9 cellular contexts compared by ENCODE assay signal in genomic region chr15:78061963-78062427, GRCh38. TPM values are rescaled to one million over a fixed set of nuclear protein-coding genes. Genes with fewer than 3 reads are reported as not detected.
DNase-seq lines count a peak whose midpoint lies in the region; ATAC-seq and TF ChIP-seq lines count a peak whose summit lies in the region.
"Had no signal": no experiment of that assay in that cellular context is flagged by ENCODE, and none has a peak within 500 bp of the region (broad histone marks: within the 10 kb centered on the region; RNA-seq: fewer than 3 reads in every experiment).

No MANE protein-coding gene starts in this region.

- peaks cover 53% of the 10 kb centered on the region for H3K4me1 Mint-ChIP-seq in activated T-helper 17 cell treated with anti-CD3 and anti-CD28 coated beads, Interleukin-2, amount 50 U/mL, for 72 hours

- 8 to 20% (median 10%) methylated on average over 6 of the region's 6 CpGs for WGBS in heart left ventricle, 4 donors

- peaks cover 8 to 99% (median 63%) of the 10 kb centered on the region in 12 donors for H3K4me1 ChIP-seq in heart left ventricle
- H3K4me1 ChIP-seq in subcutaneous abdominal adipose tissue (ENCODE audit: control insufficient read depth in 5 of 5, insufficient read depth in 5 of 5, low read length in 5 of 5) = peaks cover 20 to 95% (median 86%) of the 10 kb centered on the region in 5 donors

- TF ChIP-seq CTCF in heart left ventricle (IDR thresholded peaks at IDR 0.05) = no peak

- ATAC-seq in heart left ventricle = peak in 1 of 4 donors; percentile 50
- no peak for ATAC-seq in Right ventricle myocardium superior (ENCODE audit: poor library complexity)
- ATAC-seq in activated T-helper 17 cell treated with anti-CD3 and anti-CD28 coated beads, Interleukin-2, amount 50 U/mL, for 72 hours (replicated peaks) = peak; percentile 46
- no peak for ATAC-seq in GM18858 (IDR thresholded peaks at IDR 0.05; ENCODE audit: unreplicated experiment)
- ATAC-seq in HG02981 (IDR thresholded peaks at IDR 0.05; ENCODE audit: unreplicated experiment) = no peak

- H3K27ac Mint-ChIP-seq in activated T-helper 17 cell treated with anti-CD3 and anti-CD28 coated beads, Interleukin-2, amount 50 U/mL, for 72 hours = peak overlapping the region; percentile 85

- intact Hi-C loops in heart left ventricle (cut with DNase I) (no loop called here), Right ventricle myocardium superior (cut with DNase I) (no loop called here)

- H3K27ac ChIP-seq in heart left ventricle (peak overlapping the region in 10 of 12 donors; percentile 6 to 91 (median 28)), KOPT-K1 (ENCODE audit: low read depth, low read length, poor library complexity, severe bottlenecking) (peak overlapping the region; percentile 70), subcutaneous abdominal adipose tissue (ENCODE audit: low read depth, low read length) (peak overlapping the region; percentile 98)
- H3K27ac ChIP-seq: epithelial cell of prostate had no signal

- no peak overlapping the region for H3K4me3 Mint-ChIP-seq in activated T-helper 17 cell treated with anti-CD3 and anti-CD28 coated beads, Interleukin-2, amount 50 U/mL, for 72 hours

- H3K9me3 ChIP-seq in heart left ventricle (no peaks in the 10 kb centered on the region), KOPT-K1 (ENCODE audit: insufficient read depth, low read length, poor library complexity, severe bottlenecking) (no peaks in the 10 kb centered on the region), subcutaneous abdominal adipose tissue (ENCODE audit: control insufficient read depth in 5 of 5, low read length in 5 of 5) (no peaks in the 10 kb centered on the region)

- DNase-seq in heart left ventricle = peak in 1 of 5 donors; percentile 44
- DNase-seq in Right ventricle myocardium superior = no peak
- peak; percentile 23 for DNase-seq in kidney glomerular epithelial cell (lab: John Stamatoyannopoulos, UW)

- H3K9me3 Mint-ChIP-seq in activated T-helper 17 cell treated with anti-CD3 and anti-CD28 coated beads, Interleukin-2, amount 50 U/mL, for 72 hours = no peaks in the 10 kb centered on the region

- H3K36me3 ChIP-seq in heart left ventricle = no peaks in the 10 kb centered on the region
- no peaks in the 10 kb centered on the region for H3K36me3 ChIP-seq in KOPT-K1 (ENCODE audit: insufficient read depth, low read length)
- no peaks in the 10 kb centered on the region for H3K36me3 ChIP-seq in subcutaneous abdominal adipose tissue (ENCODE audit: control insufficient read depth in 5 of 5, insufficient read depth in 5 of 5, low read length in 5 of 5)

- H3K4me3 ChIP-seq in heart left ventricle (peak overlapping the region in 6 of 12 donors; percentile 8 to 20 (median 16)), subcutaneous abdominal adipose tissue (ENCODE audit: low read depth in 1 of 5, low read length in 5 of 5) (peak overlapping the region in 4 of 5 donors; percentile 3 to 45 (median 36))

- TF ChIP-seq POLR2A in heart left ventricle (IDR thresholded peaks at IDR 0.05) = no peak

- no peaks in the 10 kb centered on the region for H3K36me3 Mint-ChIP-seq in activated T-helper 17 cell treated with anti-CD3 and anti-CD28 coated beads, Interleukin-2, amount 50 U/mL, for 72 hours (ENCODE audit: low read depth)

- peak overlapping the region in 3 of 5 donors; percentile 8 to 61 (median 42) for H3K9ac ChIP-seq in subcutaneous abdominal adipose tissue (ENCODE audit: low read length in 5 of 5)

- no peaks in the 10 kb centered on the region for H3K27me3 Mint-ChIP-seq in activated T-helper 17 cell treated with anti-CD3 and anti-CD28 coated beads, Interleukin-2, amount 50 U/mL, for 72 hours

- no peaks in the 10 kb centered on the region for H3K27me3 ChIP-seq in heart left ventricle
- no peaks in the 10 kb centered on the region for H3K27me3 ChIP-seq in subcutaneous abdominal adipose tissue (ENCODE audit: control insufficient read depth in 5 of 5, insufficient read depth in 4 of 5, low read length in 5 of 5)

RNA-seq across cellular contexts. Expression of gene TBC1D2B, which starts 15.5 kb away (rescaled TPM):
- total RNA-seq in heart left ventricle (10 to 100 TPM in 6 of 9 donors, 1 to 10 TPM in 3; 6.5 to 45.2 (median 10.8) TPM), Right ventricle myocardium superior (9.8 TPM)
- polyA plus RNA-seq in heart left ventricle = 1 to 10 TPM; 5.1 to 5.9 TPM
- 100 to 1,000 TPM in 1 of 2 donors, 10 to 100 TPM in 1; 86.1 to 109 TPM for total RNA-seq in activated T-helper 17 cell treated with anti-CD3 and anti-CD28 coated beads, Interleukin-2, amount 50 U/mL, for 72 hours

RNA-seq across cellular contexts. Expression of gene SH2D7, which starts 30.4 kb away (rescaled TPM):
- not detected for total RNA-seq in heart left ventricle
- not detected for polyA plus RNA-seq in heart left ventricle
- total RNA-seq in Right ventricle myocardium superior = not detected
- not detected for total RNA-seq in activated T-helper 17 cell treated with anti-CD3 and anti-CD28 coated beads, Interleukin-2, amount 50 U/mL, for 72 hours

Comparison
In these comparisons a context has a peak if more than half of its experiments do, and no peak if none do; other contexts are left out.
1. H3K27ac ChIP-seq: peak in every context shown above with its lines; median percentile 98 in subcutaneous abdominal adipose tissue; 70 in KOPT-K1; 28 in heart left ventricle.